7 cellular contexts compared by ENCODE assay signal in genomic region chr2:84924173-84925106, GRCh38. TPM values are rescaled to one million over a fixed set of nuclear protein-coding genes. Genes with fewer than 3 reads are reported as not detected.
DNase-seq lines count a peak whose midpoint lies in the region; ATAC-seq and TF ChIP-seq lines count a peak whose summit lies in the region.

No MANE protein-coding gene starts in this region.

- peak; percentile 81 for DNase-seq in activated CD4-positive, alpha-beta T cell treated with anti-CD3 and anti-CD28 coated beads for 48 hours
- DNase-seq in fibroblast of villous mesenchyme (ENCODE audit: low read depth) (peak; percentile 44), retina (no peak), chondrocyte (ENCODE audit: low spot score) (no peak)

- no peaks in the 10 kb centered on the region for H3K27me3 Mint-ChIP-seq in stimulated activated memory B cell treated with anti-CD40 and anti-IgM and Interleukin-4, amounts not matched to agents 10 μg/mL and 1 μg/mL and 100 μg/mL, for 72 hours
- no peaks in the 10 kb centered on the region for H3K27me3 Mint-ChIP-seq in chondrocyte (ENCODE audit: low read depth)

- peaks cover 55% of the 10 kb centered on the region for H3K4me1 Mint-ChIP-seq in stimulated activated memory B cell treated with anti-CD40 and anti-IgM and Interleukin-4, amounts not matched to agents 10 μg/mL and 1 μg/mL and 100 μg/mL, for 72 hours
- H3K4me1 Mint-ChIP-seq in chondrocyte (ENCODE audit: low read depth) = peaks cover 37% of the 10 kb centered on the region

- H3K4me3 Mint-ChIP-seq in stimulated activated memory B cell treated with anti-CD40 and anti-IgM and Interleukin-4, amounts not matched to agents 10 μg/mL and 1 μg/mL and 100 μg/mL, for 72 hours = peak overlapping the region; percentile 48
- no peak overlapping the region for H3K4me3 Mint-ChIP-seq in chondrocyte (ENCODE audit: unreplicated experiment)

- no peaks in the 10 kb centered on the region for H3K36me3 Mint-ChIP-seq in stimulated activated memory B cell treated with anti-CD40 and anti-IgM and Interleukin-4, amounts not matched to agents 10 μg/mL and 1 μg/mL and 100 μg/mL, for 72 hours
- H3K36me3 Mint-ChIP-seq in chondrocyte (ENCODE audit: low read depth) = no peaks in the 10 kb centered on the region

- peak overlapping the region; percentile 78 for H3K27ac Mint-ChIP-seq in stimulated activated memory B cell treated with anti-CD40 and anti-IgM and Interleukin-4, amounts not matched to agents 10 μg/mL and 1 μg/mL and 100 μg/mL, for 72 hours
- no peak overlapping the region for H3K27ac Mint-ChIP-seq in chondrocyte (ENCODE audit: unreplicated experiment)

- no peak overlapping the region for H3K4me3 ChIP-seq in fibroblast of villous mesenchyme (ENCODE audit: low read depth, low read length)

- no peaks in the 10 kb centered on the region for H3K9me3 Mint-ChIP-seq in stimulated activated memory B cell treated with anti-CD40 and anti-IgM and Interleukin-4, amounts not matched to agents 10 μg/mL and 1 μg/mL and 100 μg/mL, for 72 hours
- no peaks in the 10 kb centered on the region for H3K9me3 Mint-ChIP-seq in chondrocyte (ENCODE audit: low read depth)

- TF ChIP-seq CTCF in fibroblast of villous mesenchyme (IDR thresholded peaks at IDR 0.05; ENCODE audit: insufficient read depth, low read depth, low read length) = no peak
- TF ChIP-seq CTCF in chondrocyte (IDR thresholded peaks at IDR 0.05) = no peak

- peak; percentile 32 for ATAC-seq in GM19043 (IDR thresholded peaks at IDR 0.05; ENCODE audit: low read depth, unreplicated experiment)
- peak; percentile 19 for ATAC-seq in HG03442 (IDR thresholded peaks at IDR 0.05; ENCODE audit: unreplicated experiment)
- no peak for ATAC-seq in stimulated activated memory B cell treated with anti-CD40 and anti-IgM and Interleukin-4, amounts not matched to agents 10 μg/mL and 1 μg/mL and 100 μg/mL, for 72 hours

RNA-seq across cellular contexts. Expression of gene TMSB10, which starts 19.0 kb away (rescaled TPM):
- total RNA-seq in fibroblast of villous mesenchyme = 3,561 and 6,804 TPM in 2 replicates
- total RNA-seq in chondrocyte = 1,771 to 2,562 TPM (median 2,521 TPM) in 3 replicates

RNA-seq across cellular contexts. Expression of gene TRABD2A, which starts 43.6 kb away (rescaled TPM):
- total RNA-seq in fibroblast of villous mesenchyme (1.3 and 1.7 TPM in 2 replicates), chondrocyte (0.37 to 1.2 TPM (median 0.82 TPM) in 3 replicates)

RNA-seq across cellular contexts. Expression of gene KCMF1, which starts 46.5 kb away (rescaled TPM):
- total RNA-seq in fibroblast of villous mesenchyme = 39.6 and 80.3 TPM in 2 replicates
- 76.0 to 101 TPM (median 95.8 TPM) in 3 replicates for total RNA-seq in chondrocyte

Comparison
In these comparisons a context has a peak if more than half of its experiments do, and no peak if none do; other contexts are left out.
1. DNase-seq: peak in activated CD4-positive, alpha-beta T cell treated with anti-CD3 and anti-CD28 coated beads for 48 hours (single experiment) and fibroblast of villous mesenchyme (single experiment); none in retina (single experiment) and chondrocyte (single experiment).